Comparison of ENCODE assay signal across 11 cellular contexts in genomic region chr12:113955109-113955970, GRCh38. TPM values are rescaled to one million over a fixed set of nuclear protein-coding genes. Genes with fewer than 3 reads are reported as not detected.
A peak's percentile ranks its signal among the peaks of the same experiment; 100 is the strongest.
DNase-seq lines count a peak whose midpoint lies in the region; ATAC-seq and TF ChIP-seq lines count a peak whose summit lies in the region.
"Had no signal": no experiment of that assay in that cellular context is flagged by ENCODE, and none has a peak within 500 bp of the region (broad histone marks: within the 10 kb centered on the region; RNA-seq: fewer than 3 reads in every experiment).

No MANE protein-coding gene starts in this region.

- no peaks in the 10 kb centered on the region for H3K79me2 ChIP-seq in MM.1S (ENCODE audit: low read length)
- no peaks in the 10 kb centered on the region for H3K79me2 ChIP-seq in mammary epithelial cell (ENCODE audit: insufficient read depth, low read length)

- no peaks in the 10 kb centered on the region for H3K27me3 ChIP-seq in MM.1S (replicated peaks; ENCODE audit: insufficient read depth, low read length)
- H3K27me3 ChIP-seq in mammary epithelial cell (ENCODE audit: insufficient read depth, low read length): no peaks in the 10 kb centered on the region
- no peaks in the 10 kb centered on the region for H3K27me3 ChIP-seq in gastroesophageal sphincter
- H3K27me3 ChIP-seq: pancreas had no signal

- no peaks in the 10 kb centered on the region for H3F3A ChIP-seq in MM.1S (ENCODE audit: insufficient read depth, low read length)

- in situ Hi-C loops in mammary epithelial cell (cut with MboI; ENCODE audit: low sequenced_read_pairs in 2 of 2): no loop called here

- H3K4me3 ChIP-seq in MM.1S (ENCODE audit: low read length): no peak overlapping the region
- H3K4me3 ChIP-seq in mammary epithelial cell (replicated peaks in 1 of 3; ENCODE audit: insufficient read depth in 1 of 3, low read depth in 2 of 3, low read length in 3 of 3): no peak overlapping the region
- no peak overlapping the region for H3K4me3 ChIP-seq in gastroesophageal sphincter
- H3K4me3 ChIP-seq: pancreas had no signal

- H3K36me3 ChIP-seq in MM.1S (replicated peaks; ENCODE audit: insufficient read depth, low read length): no peaks in the 10 kb centered on the region
- H3K36me3 ChIP-seq in mammary epithelial cell (ENCODE audit: insufficient read depth, low read length): peaks cover 22% of the 10 kb centered on the region
- H3K36me3 ChIP-seq in gastroesophageal sphincter: peaks cover 0 to 100% of the 10 kb centered on the region in 2 donors

- H4K20me1 ChIP-seq in MM.1S (ENCODE audit: insufficient read depth, low read length) (no peaks in the 10 kb centered on the region), mammary epithelial cell (ENCODE audit: insufficient read depth, low read length) (no peaks in the 10 kb centered on the region)

- H3K4me1 Mint-ChIP-seq in neural crest cell: no peaks in the 10 kb centered on the region

- peaks cover 4% of the 10 kb centered on the region for H3K36me3 Mint-ChIP-seq in neural crest cell (ENCODE audit: low read depth)

- no TSS peak for BruUV-seq in mammary epithelial cell (replicated peaks; lab: Mats Ljungman, UMichigan)

- H3K4me1 ChIP-seq in MM.1S (ENCODE audit: low read length) (no peaks in the 10 kb centered on the region), mammary epithelial cell (ENCODE audit: insufficient read depth, low read length) (no peaks in the 10 kb centered on the region), gastroesophageal sphincter (no peaks in the 10 kb centered on the region)
- H3K4me1 ChIP-seq: pancreas had no signal

- no peaks in the 10 kb centered on the region for H3K9me2 ChIP-seq in MM.1S (replicated peaks; ENCODE audit: insufficient read depth, low read length)

- H3K27me3 Mint-ChIP-seq in neural crest cell (ENCODE audit: low read depth): no peaks in the 10 kb centered on the region

- H3K27ac ChIP-seq in MM.1S (ENCODE audit: low read length) (no peak overlapping the region), mammary epithelial cell (ENCODE audit: insufficient read depth, low read depth, low read length) (no peak overlapping the region), gastroesophageal sphincter (no peak overlapping the region)
- H3K27ac ChIP-seq: pancreas had no signal

- H3K27ac Mint-ChIP-seq in neural crest cell (ENCODE audit: unreplicated experiment): no peak overlapping the region

- CTCF ChIA-PET in mammary epithelial cell (lab: Charles Lee; ENCODE audit: low non-redundant PET): interaction anchor here (0.7 to 1.0 kb wide), 3 partner anchors 11 to 25 kb away, joined by 3 to 5 read pairs (median 4); no protein-coding TSS in a partner anchor

- TF ChIP-seq EP300 in gastroesophageal sphincter (IDR thresholded peaks at IDR 0.05): no peak

- H3K4me3 Mint-ChIP-seq in neural crest cell: no peak overlapping the region

- H2AFZ ChIP-seq in MM.1S (ENCODE audit: low read length) (no peak overlapping the region), mammary epithelial cell (ENCODE audit: low read depth, low read length) (no peak overlapping the region)

- H3K9ac ChIP-seq in MM.1S (ENCODE audit: low read length) (no peak overlapping the region), mammary epithelial cell (ENCODE audit: insufficient read depth, low read length) (no peak overlapping the region)

- WGBS in mammary epithelial cell (ENCODE audit: low coverage, missing lambda C conversion rate): 77% methylated on average over 14 of the region's 15 CpGs
- whole genome bisulfite sequencing in gastroesophageal sphincter (ENCODE audit: low coverage in 1 of 2), 2 donors: 81 to 97% methylated on average over 4 to 5 of the region's 15 CpGs

- intact Hi-C loops in mammary epithelial cell (cut with micrococcal nuclease): no loop called here

- ATAC-seq in gastroesophageal sphincter: no peak
- ATAC-seq in GM18867 (IDR thresholded peaks at IDR 0.05; ENCODE audit: unreplicated experiment): no peak

- TF ChIP-seq CTCF in MM.1S (IDR thresholded peaks at IDR 0.05; ENCODE audit: low read length): peak; percentile 34; the same call in 1 of the 2 replicates
- peak; percentile 70 to 75 for TF ChIP-seq CTCF in mammary epithelial cell (conservative IDR thresholded peaks at IDR 0.05 in 1 of 2, IDR thresholded peaks at IDR 0.05 in 1 of 2; ENCODE audit: extremely low read depth in 1 of 2, insufficient read depth in 1 of 2, low read depth in 1 of 2, low read length in 2 of 2)
- peak; percentile 58 for TF ChIP-seq CTCF in neural crest cell (conservative IDR thresholded peaks at IDR 0.05)
- peak in 1 of 4 experiments; percentile 14 for TF ChIP-seq CTCF in gastroesophageal sphincter (IDR thresholded peaks at IDR 0.05)

- H3K9me3 ChIP-seq in MM.1S (replicated peaks; ENCODE audit: insufficient read depth, low read length) (no peaks in the 10 kb centered on the region), mammary epithelial cell (replicated peaks; ENCODE audit: insufficient read depth, low read length) (no peaks in the 10 kb centered on the region), gastroesophageal sphincter (no peaks in the 10 kb centered on the region)
- H3K9me3 ChIP-seq: pancreas had no signal

- peak; percentile 2 for DNase-seq in NCI-H2029 (lab: John Stamatoyannopoulos, UW)
- no peak for DNase-seq in NCI-H2029 treated with DMSO at 0.1 percent for 48 hours (lab: John Stamatoyannopoulos, UW)
- DNase-seq in MM.1S: no peak
- DNase-seq in mammary epithelial cell: peak; percentile 16
- DNase-seq in neural crest cell (ENCODE audit: low read depth, low spot score): peak; percentile 28
- no peak for DNase-seq in SK-N-DZ (ENCODE audit: low spot score)
- DNase-seq: AML-193, cerebellar nuclear complex had no signal

- H3K9me3 Mint-ChIP-seq in neural crest cell: no peaks in the 10 kb centered on the region

- dilution Hi-C loops in mammary epithelial cell (cut with HindIII; ENCODE audit: low sequenced_read_pairs): no loop called here

- no peak overlapping the region for H3K4me2 ChIP-seq in MM.1S (ENCODE audit: low read depth, low read length)
- no peak overlapping the region for H3K4me2 ChIP-seq in mammary epithelial cell (ENCODE audit: insufficient read depth, low read depth, low read length)

- TF ChIP-seq POLR2A in gastroesophageal sphincter (IDR thresholded peaks at IDR 0.05): no peak

RNA-seq across cellular contexts. Expression of gene RBM19, which starts 10.8 kb away (rescaled TPM):
- total RNA-seq in mammary epithelial cell: 10 to 100 TPM; 24.0 to 37.3 TPM
- 14.2 TPM for polyA plus RNA-seq in mammary epithelial cell
- polyA minus RNA-seq in mammary epithelial cell: 22.1 TPM
- 35.3 and 42.6 TPM in 2 replicates for total RNA-seq in neural crest cell
- 25.3 and 30.1 TPM in 2 replicates for polyA plus RNA-seq in SK-N-DZ (2014; cell fraction: cytosol; rRNA removed)
- 72.0 and 106 TPM in 2 replicates for polyA plus RNA-seq in SK-N-DZ (2014; cell fraction: nucleus; rRNA removed)
- total RNA-seq in gastroesophageal sphincter: 10 to 100 TPM; 24.5 to 45.3 (median 33.9) TPM

Comparison
In these comparisons a context has a peak if more than half of its experiments do, and no peak if none do; other contexts are left out.
1. DNase-seq: peak in NCI-H2029 (single experiment), mammary epithelial cell (single experiment) and neural crest cell (single experiment); none in NCI-H2029 treated with DMSO at 0.1 percent for 48 hours (single experiment), MM.1S (single experiment) and SK-N-DZ (single experiment).